ENCODE assay signal across 28 cellular contexts in genomic region chr9:110410926-110411325, GRCh38.
"Had no signal": no experiment of that assay in that cellular context is flagged by ENCODE, and none has a peak within 500 bp of the region (broad histone marks: within the 10 kb centered on the region; RNA-seq: fewer than 3 reads in every experiment).

No MANE protein-coding gene starts in this region.

- H3K4me2 ChIP-seq: smooth muscle cell had no signal

- H3K27ac ChIP-seq: neutrophil, ovary, parathyroid adenoma, psoas muscle, right lobe of liver, skin epidermis, spleen, stomach, thoracic aorta, thyroid gland, tibial nerve, upper lobe of left lung, vagina had no signal

- H3K9me3 ChIP-seq: neutrophil, psoas muscle, right lobe of liver, spleen, stomach, thoracic aorta, thyroid gland, tibial nerve, upper lobe of left lung, vagina had no signal

- H3K4me3 ChIP-seq: ovary, psoas muscle, right lobe of liver, skin epidermis, smooth muscle cell, spleen, stomach, thoracic aorta, thyroid gland, tibial nerve, upper lobe of left lung, vagina had no signal

- ATAC-seq: naive thymus-derived CD8-positive, alpha-beta T cell; natural killer cell treated with Interleukin-12 subunit alpha and Interleukin-12 subunit beta and Interleukin-15 and Interleukin-18, amount 100 ng/mL, for 72 hours; psoas muscle; right cardiac atrium; right lobe of liver; stimulated activated effector memory CD8-positive, alpha-beta T cell treated with anti-CD3 and anti-CD28 coated beads, Interleukin-12 subunit alpha, Interleukin-12 subunit beta, amount 100 ng/mL, for 72 hours; stimulated activated naive B cell treated with anti-CD40 and anti-IgM and Interleukin-4, amounts not matched to agents 10 μg/mL and 1 μg/mL and 100 μg/mL, for 72 hours had no signal

- DNase-seq: naive thymus-derived CD8-positive, alpha-beta T cell; nephron progenitor cell; nucleus accumbens; ovary; posterior cingulate gyrus; psoas muscle; right cardiac atrium; spleen; stimulated activated CD4-positive, alpha-beta T cell treated with anti-CD3 and anti-CD28 coated beads, Interleukin-12 subunit alpha, Interleukin-12 subunit beta, amount 100 ng/mL, for 4 hours; stimulated activated CD4-positive, alpha-beta T cell treated with anti-CD3 and anti-CD28 coated beads, Interleukin-2, amount 100 ng/mL, for 24 hours; stimulated activated CD4-positive, alpha-beta T cell treated with anti-CD3 and anti-CD28 coated beads, Interleukin-2, amount 100 ng/mL, for 48 hours; stimulated activated CD4-positive, alpha-beta T cell treated with anti-CD3 and anti-CD28 coated beads, Interleukin-4, amount 100 ng/mL, for 24 hours; stimulated activated naive B cell treated with anti-CD40 and anti-IgM and Interleukin-4, amounts not matched to agents 10 μg/mL and 1 μg/mL and 100 μg/mL, for 72 hours; stimulated activated naive CD4-positive, alpha-beta T cell treated with Interleukin-2 at 50 U/mL for 16 hours; stomach; thyroid gland; trophoblast cell; upper lobe of left lung had no signal

- H3K27me3 ChIP-seq: ovary, right lobe of liver, stomach, thyroid gland, tibial nerve, upper lobe of left lung, vagina had no signal

- H3K4me1 ChIP-seq: parathyroid adenoma, psoas muscle, right lobe of liver, spleen, stomach, thyroid gland, tibial nerve, upper lobe of left lung, vagina had no signal

- H3K36me3 ChIP-seq: neutrophil, ovary, right lobe of liver, thyroid gland, vagina had no signal

- H3K79me2 ChIP-seq: parathyroid adenoma had no signal

- H2AFZ ChIP-seq: parathyroid adenoma had no signal

- H3K9ac ChIP-seq: parathyroid adenoma had no signal
